1 cellular context compared by ENCODE assay signal in genomic region chr4:1685604-1686150, GRCh38.
TF ChIP-seq lines count a peak whose summit lies in the region.

No MANE protein-coding gene starts in this region.

TF ChIP-seq in H1, 55 proteins besides CTCF, POLR2A, EP300 and RAD21:
- TF ChIP-seq SUZ12 (IDR thresholded peaks at IDR 0.05; ENCODE audit: low read length) = no peak
- no peak for TF ChIP-seq TAF7 (optimal IDR thresholded peaks at IDR 0.05; ENCODE audit: borderline replicate concordance, low read depth, low read length)
- no peak for TF ChIP-seq CHD1 (IDR thresholded peaks at IDR 0.05; ENCODE audit: low read depth, low read length)
- no peak for TF ChIP-seq FOSL1 (IDR thresholded peaks at IDR 0.05; ENCODE audit: insufficient read depth, low read depth, low read length)
- no peak for TF ChIP-seq SP2 (IDR thresholded peaks at IDR 0.05; ENCODE audit: low read length)
- no peak for TF ChIP-seq RBBP5 (IDR thresholded peaks at IDR 0.05; ENCODE audit: borderline replicate concordance, low read depth, low read length)
- no peak for TF ChIP-seq POLR2AphosphoS5 (IDR thresholded peaks at IDR 0.05; ENCODE audit: low read depth, low read length)
- no peak for TF ChIP-seq SP1 (IDR thresholded peaks at IDR 0.05; ENCODE audit: low read depth, low read length)
- TF ChIP-seq GABPA (IDR thresholded peaks at IDR 0.05; ENCODE audit: borderline replicate concordance, insufficient read depth, low read length) = no peak
- no peak for TF ChIP-seq TCF12 (IDR thresholded peaks at IDR 0.05; ENCODE audit: low read depth, low read length)
- no peak for TF ChIP-seq PHF8 (conservative IDR thresholded peaks at IDR 0.05; ENCODE audit: low read depth, low read length)
- no peak for TF ChIP-seq ZNF274 (IDR thresholded peaks at IDR 0.05; ENCODE audit: borderline replicate concordance, extremely low read depth, low read length)
TF ChIP-seq in H1: peak in this region for 0.
